9 cellular contexts compared by ENCODE assay signal in the genomic region with DNA sequence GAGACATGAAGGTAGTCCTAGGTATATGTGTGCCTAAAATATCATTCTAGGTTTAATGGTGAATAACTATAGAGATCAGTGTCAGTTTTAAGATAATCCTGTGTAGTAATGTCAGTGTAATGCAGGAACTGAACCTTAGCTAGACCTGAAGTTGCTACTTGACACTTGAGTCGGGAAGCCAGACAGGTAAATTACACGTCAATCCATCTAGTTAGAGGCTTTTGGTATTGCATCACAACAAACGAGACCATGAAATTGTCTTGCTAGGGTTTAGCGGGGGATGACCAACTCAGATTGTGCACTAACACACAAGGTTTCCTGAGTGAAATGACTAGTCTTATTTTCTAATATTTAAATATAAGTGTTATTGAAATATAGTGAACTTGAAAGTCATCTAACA. TPM values are rescaled to one million over a fixed set of nuclear protein-coding genes. Genes with fewer than 3 reads are reported as not detected.
DNase-seq lines count a peak whose midpoint lies in the region; ATAC-seq, FAIRE-seq and TF ChIP-seq lines count a peak whose summit lies in the region.
"Had no signal": no experiment of that assay in that cellular context is flagged by ENCODE, and none has a peak within 500 bp of the region (broad histone marks: within the 10 kb centered on the region; RNA-seq: fewer than 3 reads in every experiment).

No MANE protein-coding gene starts in this region.

- H3K4me2 ChIP-seq in OCI-LY1 (ENCODE audit: low read length) = peak overlapping the region; percentile 72

- intact Hi-C loops in gastrocnemius medialis (cut with DNase I; ENCODE audit: low total_unique reads) = loop anchor here (10.0 kb wide), 2 partner anchors 1254 to 1554 kb away; a partner anchor contains a TSS
- intact Hi-C loops in uterus (cut with DNase I; ENCODE audit: low total_unique reads) = no loop called here

- no peaks in the 10 kb centered on the region for H4K20me1 ChIP-seq in OCI-LY1 (ENCODE audit: insufficient read depth, low read length)

- ATAC-seq in gastrocnemius medialis (no peak), HG03135 (IDR thresholded peaks at IDR 0.05; ENCODE audit: unreplicated experiment) (no peak)

- DNase-seq in GM18507 (ENCODE audit: extremely low spot score, insufficient read length, low read depth) (no peak), epithelial cell of prostate (ENCODE audit: low read depth, low spot score) (no peak), gastrocnemius medialis (no peak), uterus (no peak)
- DNase-seq in stimulated activated CD4-positive, alpha-beta T cell treated with anti-CD3 and anti-CD28 coated beads, Interleukin-4, amount 100 ng/mL, for 1 hour = no peak
- DNase-seq: activated gamma-delta T cell, foreskin fibroblast had no signal

- H3K36me3 ChIP-seq in OCI-LY1 (ENCODE audit: insufficient read depth, low read length) = no peaks in the 10 kb centered on the region
- H3K36me3 ChIP-seq in gastrocnemius medialis = peaks cover 0 to 3% of the 10 kb centered on the region in 2 donors
- no peaks in the 10 kb centered on the region for H3K36me3 ChIP-seq in uterus

- no peaks in the 10 kb centered on the region for H3K9me3 ChIP-seq in OCI-LY1 (ENCODE audit: low read length)
- H3K9me3 ChIP-seq in gastrocnemius medialis = no peaks in the 10 kb centered on the region
- H3K9me3 ChIP-seq in uterus = no peaks in the 10 kb centered on the region

- FAIRE-seq in GM18507 (lab: Jason Lieb, UNC) = peak; percentile 52

- no peaks in the 10 kb centered on the region for H3K9me2 ChIP-seq in OCI-LY1 (ENCODE audit: low read depth, low read length)

- H2AFZ ChIP-seq in OCI-LY1 (ENCODE audit: low read length) = no peak overlapping the region

- H3K79me2 ChIP-seq in OCI-LY1 (ENCODE audit: insufficient read depth, low read length) = no peaks in the 10 kb centered on the region

- TF ChIP-seq CTCF in OCI-LY1 (IDR thresholded peaks at IDR 0.05; ENCODE audit: low read length) (no peak), gastrocnemius medialis (IDR thresholded peaks at IDR 0.05 in 4 of 5, conservative IDR thresholded peaks at IDR 0.05 in 1 of 5) (no peak), uterus (IDR thresholded peaks at IDR 0.05) (no peak)

- H3K4me1 ChIP-seq in OCI-LY1 (ENCODE audit: insufficient read depth, low read length, severe bottlenecking) = peaks cover 34% of the 10 kb centered on the region
- peaks cover 36 to 40% of the 10 kb centered on the region in 2 donors for H3K4me1 ChIP-seq in gastrocnemius medialis
- H3K4me1 ChIP-seq in uterus = peaks cover 0 to 4% of the 10 kb centered on the region in 2 donors

- peaks cover 10% of the 10 kb centered on the region; the same call in 1 of the 2 replicates for H3F3A ChIP-seq in OCI-LY1 (ENCODE audit: insufficient read depth, low read length)

- no peak overlapping the region for H3K9ac ChIP-seq in OCI-LY1 (ENCODE audit: low read length)

- no peaks in the 10 kb centered on the region for H3K27me3 ChIP-seq in OCI-LY1 (ENCODE audit: insufficient read depth, low read length)
- no peaks in the 10 kb centered on the region for H3K27me3 ChIP-seq in gastrocnemius medialis
- H3K27me3 ChIP-seq in uterus = no peaks in the 10 kb centered on the region

- in situ Hi-C loops in gastrocnemius medialis (cut with MboI; ENCODE audit: low sequenced_read_pairs in 4 of 4) = no loop called here

- peak overlapping the region; percentile 68 for H3K4me3 ChIP-seq in OCI-LY1 (ENCODE audit: low read depth, low read length, poor library complexity, severe bottlenecking)
- peak overlapping the region; percentile 19 to 97 (median 87) for H3K4me3 ChIP-seq in gastrocnemius medialis
- H3K4me3 ChIP-seq in uterus = no peak overlapping the region

- TF ChIP-seq POLR2A in gastrocnemius medialis (IDR thresholded peaks at IDR 0.05) (no peak), uterus (IDR thresholded peaks at IDR 0.05) (no peak)

- H3K27ac ChIP-seq in OCI-LY1 (ENCODE audit: low read depth, low read length, poor library complexity, severe bottlenecking) (peak overlapping the region; percentile 51), epithelial cell of prostate (peak overlapping the region; percentile 92), gastrocnemius medialis (peak overlapping the region; percentile 94 to 100 (median 100)), uterus (no peak overlapping the region)

RNA-seq across cellular contexts. Expression of a gene that starts 2.0 kb away (rescaled TPM):
- 10 to 100 TPM; 31.4 to 76.7 (median 53.9) TPM for total RNA-seq in gastrocnemius medialis
- 100 to 1,000 TPM in 2 of 4 donors, 10 to 100 TPM in 2; 79.1 to 131 (median 104) TPM for total RNA-seq in uterus

Comparison
In these comparisons a context has a peak if more than half of its experiments do, and no peak if none do; other contexts are left out.
1. H3K27ac ChIP-seq: peak in OCI-LY1 (single experiment), epithelial cell of prostate (single experiment) and gastrocnemius medialis (4 of 4); none in uterus (0 of 2).
2. H3K4me3 ChIP-seq: peak in OCI-LY1 (single experiment) and gastrocnemius medialis (4 of 4); none in uterus (0 of 2).